ENCODE assay signal across 1 cellular context in the genomic region with DNA sequence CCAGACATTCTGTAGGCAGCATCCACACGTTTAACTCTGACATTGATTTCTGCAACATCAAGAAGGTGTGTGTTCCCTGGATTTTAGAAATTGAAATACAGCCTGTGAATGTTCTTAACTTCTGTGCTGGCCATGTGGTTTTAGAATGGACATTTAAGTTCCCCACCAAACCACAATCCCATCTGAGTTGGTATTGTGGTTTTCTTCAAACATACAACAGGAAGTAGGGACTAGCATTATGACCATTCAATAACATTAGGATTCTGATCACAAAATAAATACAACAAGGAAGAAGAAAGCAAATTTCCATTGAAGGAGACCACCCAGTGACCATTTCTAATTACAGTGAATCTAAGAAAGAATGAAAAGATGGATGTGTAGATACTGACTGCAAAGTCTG.
TF ChIP-seq lines count a peak whose summit lies in the region.

No MANE protein-coding gene starts in this region.

TF ChIP-seq in WTC11, 78 proteins besides CTCF, POLR2A, EP300 and RAD21 (continued from another document):
- TF ChIP-seq, protein P1, sequence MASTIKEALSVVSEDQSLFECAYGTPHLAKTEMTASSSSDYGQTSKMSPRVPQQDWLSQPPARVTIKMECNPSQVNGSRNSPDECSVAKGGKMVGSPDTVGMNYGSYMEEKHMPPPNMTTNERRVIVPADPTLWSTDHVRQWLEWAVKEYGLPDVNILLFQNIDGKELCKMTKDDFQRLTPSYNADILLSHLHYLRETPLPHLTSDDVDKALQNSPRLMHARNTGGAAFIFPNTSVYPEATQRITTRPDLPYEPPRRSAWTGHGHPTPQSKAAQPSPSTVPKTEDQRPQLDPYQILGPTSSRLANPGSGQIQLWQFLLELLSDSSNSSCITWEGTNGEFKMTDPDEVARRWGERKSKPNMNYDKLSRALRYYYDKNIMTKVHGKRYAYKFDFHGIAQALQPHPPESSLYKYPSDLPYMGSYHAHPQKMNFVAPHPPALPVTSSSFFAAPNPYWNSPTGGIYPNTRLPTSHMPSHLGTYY (CRISPR knock-in tag; IDR thresholded peaks at IDR 0.05), result no peak
